In genomic region chr11:65794570-65795510, GRCh38 we compare ENCODE assay signal across 30 cellular contexts. TPM values are rescaled to one million over a fixed set of nuclear protein-coding genes. Genes with fewer than 3 reads are reported as not detected.
"Had no signal": no experiment of that assay in that cellular context is flagged by ENCODE, and none has a peak within 500 bp of the region (broad histone marks: within the 10 kb centered on the region; RNA-seq: fewer than 3 reads in every experiment).

No MANE protein-coding gene starts in this region.

- H3K27ac ChIP-seq: SK-N-MC had no signal

- H3K4me3 ChIP-seq: SK-N-MC had no signal

- ATAC-seq: activated T-cell treated with anti-CD3 and anti-CD28 coated beads, Interleukin-2, amount 50 U/mL, for 72 hours; Panc1; Right ventricle myocardium inferior; T-cell had no signal

- DNase-seq: activated CD4-positive, alpha-beta memory T cell treated with anti-CD3 and anti-CD28 coated beads for 36 hours; activated CD4-positive, alpha-beta T cell treated with anti-CD3 and anti-CD28 coated beads, Interleukin-2, amount 10 ng/mL, durations not matched to agents 7 days and 5 days; activated CD4-positive, CD25-positive, alpha-beta regulatory T cell; activated gamma-delta T cell treated with Interleukin-2 at 50 U/mL for 16 hours; activated T-cell treated with anti-CD3 and anti-CD28 coated beads for 4 hours; activated T-cell treated with anti-CD3 and anti-CD28 coated beads, Interleukin-2, amount 50 U/mL, for 72 hours; amygdala; KG1; NCI-H1092; NCI-H1417; NCI-H1930; NCI-H2107; NCI-H2171 treated with DMSO at 0.1 percent for 48 hours; NCI-H345; NCI-H510A treated with DMSO at 0.1 percent for 48 hours; NCI-H69; NK-92 treated with Interleukin-12 subunit alpha and Interleukin-12 subunit beta, amount 100 ng/mL, for 24 hours; OCI-M1; RPMI8226; T-cell; T-helper 2 cell; T1000 had no signal

- FAIRE-seq: astrocyte, TTC549 had no signal

RNA-seq across cellular contexts. Expression of gene OVOL1, which starts 8.0 kb away (rescaled TPM):
- total RNA-seq: activated CD4-positive, alpha-beta memory T cell treated with anti-CD3 and anti-CD28 coated beads for 36 hours; activated CD4-positive, alpha-beta T cell treated with anti-CD3 and anti-CD28 coated beads, Interleukin-2, amount 10 ng/mL, durations not matched to agents 7 days and 5 days; activated CD8-positive, alpha-beta memory T cell treated with anti-CD3 and anti-CD28 coated beads for 36 hours; LHCN-M2; M059J; Right ventricle myocardium inferior had no signal

RNA-seq across cellular contexts. Expression of gene SNX32, which starts 38.9 kb away (rescaled TPM):
- total RNA-seq: M059J, Right ventricle myocardium inferior had no signal
